1 cellular context compared by ENCODE assay signal in the genomic region with DNA sequence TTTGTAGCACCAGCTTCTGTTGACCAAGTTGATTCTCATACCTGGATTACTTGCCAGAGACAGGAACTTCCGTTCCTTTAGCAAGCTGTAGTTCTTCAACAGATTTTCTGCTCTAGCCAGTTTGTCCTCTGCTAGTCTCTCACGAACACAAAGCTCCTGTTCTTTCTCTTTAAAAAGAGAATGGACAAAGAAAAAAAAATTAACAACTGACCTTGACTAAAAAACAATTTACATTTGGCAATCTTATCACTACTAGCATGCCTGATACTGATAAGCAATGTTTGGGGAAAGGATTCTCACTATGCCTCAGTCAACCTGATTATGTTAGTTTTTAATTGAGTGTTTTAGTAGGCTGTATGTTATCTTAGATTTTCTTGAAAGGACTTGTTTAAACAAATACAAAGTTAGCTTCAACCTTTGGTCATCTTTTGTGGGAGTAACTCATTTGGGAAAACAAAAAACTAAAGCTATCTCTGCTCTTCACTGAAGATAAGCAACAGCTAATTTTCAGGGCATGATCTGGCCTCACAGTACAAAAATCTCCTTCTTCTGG.
A peak's percentile ranks its signal among the peaks of the same experiment; 100 is the strongest.
TF ChIP-seq lines count a peak whose summit lies in the region.

No MANE protein-coding gene starts in this region.

TF ChIP-seq in HepG2, 621 proteins besides CTCF, POLR2A, EP300 and RAD21 (continued from another document and continues in another):
- TF ChIP-seq, protein P1, sequence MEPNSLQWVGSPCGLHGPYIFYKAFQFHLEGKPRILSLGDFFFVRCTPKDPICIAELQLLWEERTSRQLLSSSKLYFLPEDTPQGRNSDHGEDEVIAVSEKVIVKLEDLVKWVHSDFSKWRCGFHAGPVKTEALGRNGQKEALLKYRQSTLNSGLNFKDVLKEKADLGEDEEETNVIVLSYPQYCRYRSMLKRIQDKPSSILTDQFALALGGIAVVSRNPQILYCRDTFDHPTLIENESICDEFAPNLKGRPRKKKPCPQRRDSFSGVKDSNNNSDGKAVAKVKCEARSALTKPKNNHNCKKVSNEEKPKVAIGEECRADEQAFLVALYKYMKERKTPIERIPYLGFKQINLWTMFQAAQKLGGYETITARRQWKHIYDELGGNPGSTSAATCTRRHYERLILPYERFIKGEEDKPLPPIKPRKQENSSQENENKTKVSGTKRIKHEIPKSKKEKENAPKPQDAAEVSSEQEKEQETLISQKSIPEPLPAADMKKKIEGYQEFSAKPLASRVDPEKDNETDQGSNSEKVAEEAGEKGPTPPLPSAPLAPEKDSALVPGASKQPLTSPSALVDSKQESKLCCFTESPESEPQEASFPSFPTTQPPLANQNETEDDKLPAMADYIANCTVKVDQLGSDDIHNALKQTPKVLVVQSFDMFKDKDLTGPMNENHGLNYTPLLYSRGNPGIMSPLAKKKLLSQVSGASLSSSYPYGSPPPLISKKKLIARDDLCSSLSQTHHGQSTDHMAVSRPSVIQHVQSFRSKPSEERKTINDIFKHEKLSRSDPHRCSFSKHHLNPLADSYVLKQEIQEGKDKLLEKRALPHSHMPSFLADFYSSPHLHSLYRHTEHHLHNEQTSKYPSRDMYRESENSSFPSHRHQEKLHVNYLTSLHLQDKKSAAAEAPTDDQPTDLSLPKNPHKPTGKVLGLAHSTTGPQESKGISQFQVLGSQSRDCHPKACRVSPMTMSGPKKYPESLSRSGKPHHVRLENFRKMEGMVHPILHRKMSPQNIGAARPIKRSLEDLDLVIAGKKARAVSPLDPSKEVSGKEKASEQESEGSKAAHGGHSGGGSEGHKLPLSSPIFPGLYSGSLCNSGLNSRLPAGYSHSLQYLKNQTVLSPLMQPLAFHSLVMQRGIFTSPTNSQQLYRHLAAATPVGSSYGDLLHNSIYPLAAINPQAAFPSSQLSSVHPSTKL (CRISPR knock-in tag; IDR thresholded peaks at IDR 0.05): peak; percentile 93
- TF ChIP-seq GMEB1 (CRISPR knock-in tag; IDR thresholded peaks at IDR 0.05; ENCODE audit: borderline replicate concordance): peak; percentile 46; the same call in 1 of the 2 replicates
- no peak for TF ChIP-seq ZSCAN20 (CRISPR knock-in tag; IDR thresholded peaks at IDR 0.05; ENCODE audit: borderline replicate concordance)
- 0 out of 2 replicates have a peak, but pooled peaks have one; percentile 41 for TF ChIP-seq ZBTB20 (CRISPR knock-in tag; IDR thresholded peaks at IDR 0.05; ENCODE audit: borderline replicate concordance, low read depth)
- TF ChIP-seq ZNF567 (CRISPR knock-in tag; IDR thresholded peaks at IDR 0.05; ENCODE audit: borderline replicate concordance): no peak
- TF ChIP-seq, protein P2, sequence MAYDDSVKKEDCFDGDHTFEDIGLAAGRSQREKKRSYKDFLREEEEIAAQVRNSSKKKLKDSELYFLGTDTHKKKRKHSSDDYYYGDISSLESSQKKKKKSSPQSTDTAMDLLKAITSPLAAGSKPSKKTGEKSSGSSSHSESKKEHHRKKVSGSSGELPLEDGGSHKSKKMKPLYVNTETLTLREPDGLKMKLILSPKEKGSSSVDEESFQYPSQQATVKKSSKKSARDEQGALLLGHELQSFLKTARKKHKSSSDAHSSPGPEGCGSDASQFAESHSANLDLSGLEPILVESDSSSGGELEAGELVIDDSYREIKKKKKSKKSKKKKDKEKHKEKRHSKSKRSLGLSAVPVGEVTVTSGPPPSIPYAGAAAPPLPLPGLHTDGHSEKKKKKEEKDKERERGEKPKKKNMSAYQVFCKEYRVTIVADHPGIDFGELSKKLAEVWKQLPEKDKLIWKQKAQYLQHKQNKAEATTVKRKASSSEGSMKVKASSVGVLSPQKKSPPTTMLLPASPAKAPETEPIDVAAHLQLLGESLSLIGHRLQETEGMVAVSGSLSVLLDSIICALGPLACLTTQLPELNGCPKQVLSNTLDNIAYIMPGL (CRISPR knock-in tag; IDR thresholded peaks at IDR 0.05; ENCODE audit: borderline replicate concordance in 1 of 2, low read depth in 1 of 2): peak in 1 of 2 experiments; percentile 34; a peak in 1 of 4 replicates
- TF ChIP-seq ZNF446 (CRISPR knock-in tag; IDR thresholded peaks at IDR 0.05): no peak
- no peak for TF ChIP-seq RFXAP (CRISPR knock-in tag; IDR thresholded peaks at IDR 0.05; ENCODE audit: borderline replicate concordance)
- 0 out of 2 replicates have a peak, but pooled peaks have one; percentile 26 for TF ChIP-seq GMEB2 (CRISPR knock-in tag; IDR thresholded peaks at IDR 0.05; ENCODE audit: low read depth)
- TF ChIP-seq, protein P3, sequence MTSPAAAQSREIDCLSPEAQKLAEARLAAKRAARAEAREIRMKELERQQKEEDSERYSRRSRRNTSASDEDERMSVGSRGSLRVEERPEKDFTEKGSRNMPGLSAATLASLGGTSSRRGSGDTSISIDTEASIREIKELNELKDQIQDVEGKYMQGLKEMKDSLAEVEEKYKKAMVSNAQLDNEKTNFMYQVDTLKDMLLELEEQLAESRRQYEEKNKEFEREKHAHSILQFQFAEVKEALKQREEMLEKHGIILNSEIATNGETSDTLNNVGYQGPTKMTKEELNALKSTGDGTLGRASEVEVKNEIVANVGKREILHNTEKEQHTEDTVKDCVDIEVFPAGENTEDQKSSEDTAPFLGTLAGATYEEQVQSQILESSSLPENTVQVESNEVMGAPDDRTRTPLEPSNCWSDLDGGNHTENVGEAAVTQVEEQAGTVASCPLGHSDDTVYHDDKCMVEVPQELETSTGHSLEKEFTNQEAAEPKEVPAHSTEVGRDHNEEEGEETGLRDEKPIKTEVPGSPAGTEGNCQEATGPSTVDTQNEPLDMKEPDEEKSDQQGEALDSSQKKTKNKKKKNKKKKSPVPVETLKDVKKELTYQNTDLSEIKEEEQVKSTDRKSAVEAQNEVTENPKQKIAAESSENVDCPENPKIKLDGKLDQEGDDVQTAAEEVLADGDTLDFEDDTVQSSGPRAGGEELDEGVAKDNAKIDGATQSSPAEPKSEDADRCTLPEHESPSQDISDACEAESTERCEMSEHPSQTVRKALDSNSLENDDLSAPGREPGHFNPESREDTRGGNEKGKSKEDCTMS (CRISPR knock-in tag; conservative IDR thresholded peaks at IDR 0.05): 0 out of 2 replicates have a peak, but pooled peaks have one; percentile 7
- peak; percentile 65; the same call in 1 of the 2 replicates for TF ChIP-seq ARID3A (IDR thresholded peaks at IDR 0.05; ENCODE audit: low read depth, low read length)
- no peak for TF ChIP-seq ZNF720 (CRISPR knock-in tag; IDR thresholded peaks at IDR 0.05)
- no peak for TF ChIP-seq TBP (CRISPR knock-in tag; IDR thresholded peaks at IDR 0.05)
- TF ChIP-seq, protein P4, sequence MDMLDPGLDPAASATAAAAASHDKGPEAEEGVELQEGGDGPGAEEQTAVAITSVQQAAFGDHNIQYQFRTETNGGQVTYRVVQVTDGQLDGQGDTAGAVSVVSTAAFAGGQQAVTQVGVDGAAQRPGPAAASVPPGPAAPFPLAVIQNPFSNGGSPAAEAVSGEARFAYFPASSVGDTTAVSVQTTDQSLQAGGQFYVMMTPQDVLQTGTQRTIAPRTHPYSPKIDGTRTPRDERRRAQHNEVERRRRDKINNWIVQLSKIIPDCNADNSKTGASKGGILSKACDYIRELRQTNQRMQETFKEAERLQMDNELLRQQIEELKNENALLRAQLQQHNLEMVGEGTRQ (IDR thresholded peaks at IDR 0.05; ENCODE audit: low read depth, low read length): no peak
- TF ChIP-seq, protein P4 (CRISPR knock-in tag; IDR thresholded peaks at IDR 0.05; ENCODE audit: borderline replicate concordance): no peak
- TF ChIP-seq SMARCE1 (IDR thresholded peaks at IDR 0.05; ENCODE audit: borderline replicate concordance): no peak
- no peak for TF ChIP-seq MTF1 (CRISPR knock-in tag; IDR thresholded peaks at IDR 0.05)
- TF ChIP-seq ZNF138 (CRISPR knock-in tag; IDR thresholded peaks at IDR 0.05; ENCODE audit: low read depth): no peak
- no peak for TF ChIP-seq JUN (CRISPR knock-in tag; IDR thresholded peaks at IDR 0.05)
- TF ChIP-seq KLF6 (CRISPR knock-in tag; IDR thresholded peaks at IDR 0.05): no peak
- no peak for TF ChIP-seq THAP7 (CRISPR knock-in tag; IDR thresholded peaks at IDR 0.05)
- TF ChIP-seq, protein P5, sequence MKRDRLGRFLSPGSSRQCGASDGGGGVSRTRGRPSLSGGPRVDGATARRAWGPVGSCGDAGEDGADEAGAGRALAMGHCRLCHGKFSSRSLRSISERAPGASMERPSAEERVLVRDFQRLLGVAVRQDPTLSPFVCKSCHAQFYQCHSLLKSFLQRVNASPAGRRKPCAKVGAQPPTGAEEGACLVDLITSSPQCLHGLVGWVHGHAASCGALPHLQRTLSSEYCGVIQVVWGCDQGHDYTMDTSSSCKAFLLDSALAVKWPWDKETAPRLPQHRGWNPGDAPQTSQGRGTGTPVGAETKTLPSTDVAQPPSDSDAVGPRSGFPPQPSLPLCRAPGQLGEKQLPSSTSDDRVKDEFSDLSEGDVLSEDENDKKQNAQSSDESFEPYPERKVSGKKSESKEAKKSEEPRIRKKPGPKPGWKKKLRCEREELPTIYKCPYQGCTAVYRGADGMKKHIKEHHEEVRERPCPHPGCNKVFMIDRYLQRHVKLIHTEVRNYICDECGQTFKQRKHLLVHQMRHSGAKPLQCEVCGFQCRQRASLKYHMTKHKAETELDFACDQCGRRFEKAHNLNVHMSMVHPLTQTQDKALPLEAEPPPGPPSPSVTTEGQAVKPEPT (CRISPR knock-in tag; IDR thresholded peaks at IDR 0.05; ENCODE audit: low read depth): no peak
- TF ChIP-seq YEATS4 (CRISPR knock-in tag; IDR thresholded peaks at IDR 0.05; ENCODE audit: borderline replicate concordance): no peak
- peak; percentile 89 for TF ChIP-seq NR2F6 (IDR thresholded peaks at IDR 0.05)
- peak; percentile 76 for TF ChIP-seq NR2F6 (CRISPR knock-in tag; IDR thresholded peaks at IDR 0.05)
